In the genomic region with DNA sequence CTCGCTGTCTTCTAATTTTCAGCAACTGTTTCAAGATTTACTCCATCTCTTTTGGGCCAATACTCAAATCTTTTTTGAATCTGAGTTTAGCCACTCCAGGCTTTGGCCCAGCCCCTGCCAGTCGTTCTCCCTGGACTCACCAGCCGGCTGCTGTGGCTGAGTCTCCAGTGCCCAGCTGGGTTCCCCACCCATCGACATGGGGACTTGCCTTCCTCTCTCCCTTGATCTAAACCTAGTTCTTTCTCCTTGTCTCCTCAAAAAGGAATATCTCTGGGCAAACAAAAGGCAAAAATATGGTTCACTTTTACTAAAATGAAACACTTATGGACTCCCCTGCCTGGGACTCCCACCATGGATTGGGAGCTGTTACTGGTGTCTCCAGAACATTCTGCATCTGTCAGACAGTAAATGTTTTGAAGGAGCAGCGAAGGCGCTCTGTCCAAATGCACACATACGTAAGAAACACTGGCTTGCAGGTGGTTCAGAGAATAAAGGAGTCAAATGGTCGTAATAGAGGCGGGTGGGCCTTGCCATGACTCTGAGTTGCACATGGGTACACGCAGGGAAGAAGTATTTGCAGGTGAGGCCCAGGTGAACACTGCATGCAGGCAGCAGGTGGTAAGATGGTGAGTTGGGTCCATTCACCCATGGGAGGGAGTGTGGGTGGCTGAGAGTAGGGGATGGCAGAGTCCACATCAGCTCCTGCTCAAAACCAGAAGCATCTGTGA, we compare ENCODE assay signal across 23 cellular contexts. TPM values are rescaled to one million over a fixed set of nuclear protein-coding genes. Genes with fewer than 3 reads are reported as not detected.
"Had no signal": no experiment of that assay in that cellular context is flagged by ENCODE, and none has a peak within 500 bp of the region (broad histone marks: within the 10 kb centered on the region; RNA-seq: fewer than 3 reads in every experiment).

No MANE protein-coding gene starts in this region.

- H3K9me3 ChIP-seq: SJSA1 had no signal

- H3K36me3 ChIP-seq: SJSA1 had no signal

- DNase-seq: KBM-7, MV-4-11, NCI-H1048, NCI-H1105 treated with DMSO at 0.1 percent for 48 hours, NCI-H1417 treated with DMSO at 0.1 percent for 48 hours, NCI-H146, NCI-H1694 treated with DMSO at 0.1 percent for 48 hours, NCI-H1930, NCI-H2081, NCI-H2107, NCI-H2227 treated with DMSO at 0.1 percent for 48 hours, NCI-H524, NCI-H69, NCI-H774, Right ventricle myocardium superior, RPMI8226, SIG-M5 had no signal

- H3K4me3 ChIP-seq: SJSA1, SK-N-MC had no signal

- H3K4me1 ChIP-seq: SJSA1 had no signal

- H3K27me3 ChIP-seq: SJSA1 had no signal

- H3K27ac ChIP-seq: HL-60, SJSA1, SK-N-MC had no signal

RNA-seq across cellular contexts. Expression of gene HABP2, which starts 35.5 kb away (rescaled TPM):
- total RNA-seq: LHCN-M2, MCF 10A, NCI-H460, SJSA1 had no signal
